ENCODE assay signal across 24 cellular contexts in genomic region chr1:56063461-56063860, GRCh38.
DNase-seq lines count a peak whose midpoint lies in the region; ATAC-seq, FAIRE-seq and TF ChIP-seq lines count a peak whose summit lies in the region.
"Had no signal": no experiment of that assay in that cellular context is flagged by ENCODE, and none has a peak within 500 bp of the region (broad histone marks: within the 10 kb centered on the region; RNA-seq: fewer than 3 reads in every experiment).

No MANE protein-coding gene starts in this region.

- H3K79me2 ChIP-seq in keratinocyte (ENCODE audit: control insufficient read depth, insufficient read depth, low read length) = no peaks in the 10 kb centered on the region

- no peak for ATAC-seq in pancreas
- ATAC-seq: natural killer cell had no signal

- peaks cover 34% of the 10 kb centered on the region for H3K4me1 ChIP-seq in keratinocyte (ENCODE audit: control insufficient read depth, extremely low read depth, insufficient read depth, low read length)
- H3K4me1 ChIP-seq in pancreas = no peaks in the 10 kb centered on the region
- no peaks in the 10 kb centered on the region for H3K4me1 ChIP-seq in effector memory CD4-positive, alpha-beta T cell (ENCODE audit: control insufficient read depth, insufficient read depth, low read length, poor library complexity, severe bottlenecking)
- H3K4me1 ChIP-seq: colonic mucosa, stomach had no signal

- H3K9me1 ChIP-seq in keratinocyte (ENCODE audit: control insufficient read depth, extremely low read depth, insufficient read depth, low read length) = no peaks in the 10 kb centered on the region

- no peaks in the 10 kb centered on the region for H3K9me3 ChIP-seq in keratinocyte (ENCODE audit: control insufficient read depth, low read depth, low read length)
- H3K9me3 ChIP-seq in pancreas = no peaks in the 10 kb centered on the region
- H3K9me3 ChIP-seq in effector memory CD4-positive, alpha-beta T cell (ENCODE audit: control insufficient read depth, low read length) = no peaks in the 10 kb centered on the region
- H3K9me3 ChIP-seq: BLaER1, colonic mucosa, SJSA1, stomach, upper lobe of right lung had no signal

- no peak overlapping the region for H3K9ac ChIP-seq in keratinocyte (ENCODE audit: control insufficient read depth, extremely low read depth, insufficient read depth, low read length)
- H3K9ac ChIP-seq: BLaER1, KMS-11 had no signal

- dilution Hi-C loops in keratinocyte (cut with MboI; ENCODE audit: extremely low pct_ligation_motif_present, low sequenced_read_pairs) = no loop called here

- 75 to 90% methylated on average over 4 of the region's 4 CpGs for WGBS in pancreas, 2 donors

- H3K27me3 ChIP-seq in dorsolateral prefrontal cortex (no peaks in the 10 kb centered on the region), keratinocyte (ENCODE audit: control insufficient read depth, extremely low read depth, insufficient read depth, low read length) (no peaks in the 10 kb centered on the region), pancreas (no peaks in the 10 kb centered on the region)
- H3K27me3 ChIP-seq in effector memory CD4-positive, alpha-beta T cell (replicated peaks; ENCODE audit: control insufficient read depth, insufficient read depth, low read length, poor library complexity, severe bottlenecking) = no peaks in the 10 kb centered on the region
- H3K27me3 ChIP-seq: BLaER1, colonic mucosa, SJSA1, stomach, upper lobe of right lung had no signal

- intact Hi-C loops in dorsolateral prefrontal cortex (cut with DNase I) (loop anchor here (2.0 to 10.0 kb wide), 3 partner anchors 517 to 689 kb away; no protein-coding TSS in a partner anchor), pancreas (cut with DNase I) (no loop called here)

- TF ChIP-seq CTCF in dorsolateral prefrontal cortex (IDR thresholded peaks at IDR 0.05 in 54 of 56, conservative IDR thresholded peaks at IDR 0.05 in 2 of 56; ENCODE audit: low read depth in 1 of 56, partially characterized antibody in 56 of 56) (peak in 3 of 56 donors; percentile 11 to 17 (median 12)), keratinocyte (optimal IDR thresholded peaks at IDR 0.05 in 1 of 3, IDR thresholded peaks at IDR 0.05 in 1 of 3, conservative IDR thresholded peaks at IDR 0.05 in 1 of 3; ENCODE audit: extremely low read depth in 1 of 3, insufficient read depth in 2 of 3, low read length in 3 of 3) (no peak), pancreas (IDR thresholded peaks at IDR 0.05) (no peak), GM10266 (IDR thresholded peaks at IDR 0.05; ENCODE audit: control insufficient read depth, insufficient read depth, low read depth, missing control alignments) (no peak)

- H3K27ac ChIP-seq in dorsolateral prefrontal cortex (peak overlapping the region in 1 of 59 donors; percentile 8), keratinocyte (ENCODE audit: control insufficient read depth, insufficient read depth, low read length) (no peak overlapping the region), substantia nigra (ENCODE audit: low read depth, low read length, poor library complexity, severe bottlenecking) (no peak overlapping the region), pancreas (no peak overlapping the region)
- no peak overlapping the region for H3K27ac ChIP-seq in effector memory CD4-positive, alpha-beta T cell (ENCODE audit: insufficient read depth, low read length, poor library complexity, severe bottlenecking)
- H3K27ac ChIP-seq: BLaER1, colonic mucosa, KMS-11, SJSA1, stomach, upper lobe of right lung had no signal

- DNase-seq in NCI-H446 treated with DMSO at 0.1 percent for 48 hours (lab: John Stamatoyannopoulos, UW) (peak; percentile 14), dorsolateral prefrontal cortex (peak; percentile 11 to 86 (median 60)), keratinocyte (ENCODE audit: low read depth, low spot score) (no peak), substantia nigra (lab: John Stamatoyannopoulos, UW) (peak in 42 of 49 donors; percentile 2 to 54 (median 22)), pancreas (no peak), GM10266 (ENCODE audit: extremely low spot score) (no peak)
- no peak for DNase-seq in effector memory CD4-positive, alpha-beta T cell
- DNase-seq: ACHN; activated CD8-positive, alpha-beta memory T cell treated with anti-CD3 and anti-CD28 coated beads for 24 hours; activated gamma-delta T cell treated with Interleukin-2 at 50 U/mL for 16 hours; activated T-cell treated with anti-CD3 and anti-CD28 coated beads, Interleukin-2, amount 50 U/mL, for 1 hour; colonic mucosa; DND-41; natural killer cell; NCI-H1436 treated with DMSO at 0.1 percent for 48 hours; NCI-H524; stimulated activated CD4-positive, alpha-beta T cell treated with anti-CD3 and anti-CD28 coated beads, Interleukin-15, amount 100 ng/mL, for 24 hours; stomach; upper lobe of right lung had no signal

- H3K4me2 ChIP-seq in keratinocyte (ENCODE audit: control insufficient read depth, extremely low read depth, insufficient read depth, low read depth, low read length) = no peak overlapping the region
- H3K4me2 ChIP-seq: BLaER1, KMS-11 had no signal

- H3K36me3 ChIP-seq in keratinocyte (ENCODE audit: control insufficient read depth in 2 of 2, extremely low read depth in 1 of 2, insufficient read depth in 2 of 2, low read length in 2 of 2) (no peaks in the 10 kb centered on the region), pancreas (no peaks in the 10 kb centered on the region)
- H3K36me3 ChIP-seq in effector memory CD4-positive, alpha-beta T cell (ENCODE audit: control insufficient read depth, insufficient read depth, low read length) = no peaks in the 10 kb centered on the region
- H3K36me3 ChIP-seq: BLaER1, colonic mucosa, SJSA1, stomach, upper lobe of right lung had no signal

- H3K4me3 ChIP-seq in dorsolateral prefrontal cortex (no peak overlapping the region), keratinocyte (ENCODE audit: control insufficient read depth in 2 of 3, extremely low read depth in 1 of 3, insufficient read depth in 2 of 3, low read depth in 1 of 3, low read length in 3 of 3) (no peak overlapping the region), pancreas (no peak overlapping the region)
- no peak overlapping the region for H3K4me3 ChIP-seq in effector memory CD4-positive, alpha-beta T cell (ENCODE audit: insufficient read depth, low read depth, low read length, poor library complexity, severe bottlenecking)
- H3K4me3 ChIP-seq: BLaER1, colonic mucosa, SJSA1, stomach, upper lobe of right lung had no signal

- no peaks in the 10 kb centered on the region for H4K20me1 ChIP-seq in keratinocyte (ENCODE audit: control insufficient read depth, extremely low read depth, insufficient read depth, low read length)
- H4K20me1 ChIP-seq: BLaER1 had no signal

- no peak overlapping the region for H2AFZ ChIP-seq in keratinocyte (ENCODE audit: control insufficient read depth, low read length)

- peak; percentile 46 for FAIRE-seq in keratinocyte (lab: Jason Lieb, UNC)
- FAIRE-seq in pancreas (lab: Jason Lieb, UNC) = no peak
- FAIRE-seq: GM12891, H1 had no signal

Comparison
In these comparisons a context has a peak if more than half of its experiments do, and no peak if none do; other contexts are left out.
1. DNase-seq: peak in NCI-H446 treated with DMSO at 0.1 percent for 48 hours (single experiment), dorsolateral prefrontal cortex (10 of 10) and substantia nigra (42 of 49); none in keratinocyte (single experiment), pancreas (0 of 6), effector memory CD4-positive, alpha-beta T cell (0 of 3) and GM10266 (single experiment).
2. intact Hi-C loops: an anchor here in dorsolateral prefrontal cortex (2.0 to 10.0 kb wide); none called in pancreas.